In the genomic region with DNA sequence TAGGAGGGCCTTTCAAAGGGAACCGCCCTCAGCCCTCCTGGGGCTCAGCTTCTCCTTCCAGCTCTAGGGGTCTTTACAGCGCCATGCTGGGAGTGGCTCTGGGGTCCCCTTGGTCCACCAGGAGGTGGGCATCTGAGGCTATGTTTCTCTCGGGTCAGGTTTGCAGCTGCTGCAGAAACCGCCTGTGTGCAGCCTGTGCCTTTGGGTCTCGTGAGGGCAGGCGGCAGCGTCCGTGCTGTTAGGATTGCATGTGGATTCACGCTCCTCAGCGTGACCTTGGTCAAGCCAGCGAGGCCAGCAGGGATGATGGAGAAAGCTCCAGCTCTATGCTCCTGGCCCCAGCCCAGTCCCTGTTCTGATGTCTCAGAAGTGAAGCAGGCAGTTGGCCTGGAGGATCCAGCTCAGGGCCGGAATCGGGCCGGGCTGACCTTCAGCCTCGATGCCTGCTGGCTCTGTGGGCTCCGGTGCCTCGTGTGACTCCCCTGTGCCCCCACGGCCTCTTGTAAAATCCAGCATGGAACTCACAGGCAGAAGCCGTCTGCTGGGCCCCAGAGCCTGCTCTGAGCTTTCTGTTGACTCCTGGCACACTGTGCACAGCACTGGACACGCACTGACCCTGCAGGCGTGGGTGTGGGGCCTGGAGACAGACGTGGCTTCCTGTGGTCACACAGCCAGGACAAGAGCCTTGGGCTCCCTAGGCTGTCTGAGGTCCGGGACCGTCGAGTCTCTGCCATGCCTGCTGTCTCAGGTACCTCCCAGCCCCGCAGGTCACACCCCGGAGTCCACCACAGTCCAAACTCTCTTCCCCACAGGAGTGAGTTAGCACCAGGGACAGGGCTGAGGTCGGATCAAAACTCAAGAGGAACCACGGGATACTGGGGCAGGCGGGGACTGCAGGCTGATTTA, we compare ENCODE assay signal across 2 cellular contexts.
TF ChIP-seq lines count a peak whose summit lies in the region.

No MANE protein-coding gene starts in this region.

TF ChIP-seq in SK-N-SH, 30 proteins besides CTCF, POLR2A, EP300 and RAD21 (continued from another document):
- TF ChIP-seq, protein P1, sequence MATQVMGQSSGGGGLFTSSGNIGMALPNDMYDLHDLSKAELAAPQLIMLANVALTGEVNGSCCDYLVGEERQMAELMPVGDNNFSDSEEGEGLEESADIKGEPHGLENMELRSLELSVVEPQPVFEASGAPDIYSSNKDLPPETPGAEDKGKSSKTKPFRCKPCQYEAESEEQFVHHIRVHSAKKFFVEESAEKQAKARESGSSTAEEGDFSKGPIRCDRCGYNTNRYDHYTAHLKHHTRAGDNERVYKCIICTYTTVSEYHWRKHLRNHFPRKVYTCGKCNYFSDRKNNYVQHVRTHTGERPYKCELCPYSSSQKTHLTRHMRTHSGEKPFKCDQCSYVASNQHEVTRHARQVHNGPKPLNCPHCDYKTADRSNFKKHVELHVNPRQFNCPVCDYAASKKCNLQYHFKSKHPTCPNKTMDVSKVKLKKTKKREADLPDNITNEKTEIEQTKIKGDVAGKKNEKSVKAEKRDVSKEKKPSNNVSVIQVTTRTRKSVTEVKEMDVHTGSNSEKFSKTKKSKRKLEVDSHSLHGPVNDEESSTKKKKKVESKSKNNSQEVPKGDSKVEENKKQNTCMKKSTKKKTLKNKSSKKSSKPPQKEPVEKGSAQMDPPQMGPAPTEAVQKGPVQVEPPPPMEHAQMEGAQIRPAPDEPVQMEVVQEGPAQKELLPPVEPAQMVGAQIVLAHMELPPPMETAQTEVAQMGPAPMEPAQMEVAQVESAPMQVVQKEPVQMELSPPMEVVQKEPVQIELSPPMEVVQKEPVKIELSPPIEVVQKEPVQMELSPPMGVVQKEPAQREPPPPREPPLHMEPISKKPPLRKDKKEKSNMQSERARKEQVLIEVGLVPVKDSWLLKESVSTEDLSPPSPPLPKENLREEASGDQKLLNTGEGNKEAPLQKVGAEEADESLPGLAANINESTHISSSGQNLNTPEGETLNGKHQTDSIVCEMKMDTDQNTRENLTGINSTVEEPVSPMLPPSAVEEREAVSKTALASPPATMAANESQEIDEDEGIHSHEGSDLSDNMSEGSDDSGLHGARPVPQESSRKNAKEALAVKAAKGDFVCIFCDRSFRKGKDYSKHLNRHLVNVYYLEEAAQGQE (IDR thresholded peaks at IDR 0.05; ENCODE audit: low read depth, low read length), result no peak
- TF ChIP-seq RCOR1 (IDR thresholded peaks at IDR 0.05; ENCODE audit: low read length) (no peak), CHD2 (IDR thresholded peaks at IDR 0.05; ENCODE audit: low read length, partially characterized antibody) (no peak), TEAD4 (IDR thresholded peaks at IDR 0.05; ENCODE audit: borderline replicate concordance, insufficient read depth) (no peak), TCF12 (IDR thresholded peaks at IDR 0.05) (no peak), SIN3A (IDR thresholded peaks at IDR 0.05; ENCODE audit: borderline replicate concordance, low read depth, low read length) (no peak), GATA2 (CRISPR knock-in tag; IDR thresholded peaks at IDR 0.05) (no peak), NRF1 (IDR thresholded peaks at IDR 0.05; ENCODE audit: low read depth, low read length) (no peak), EZH2phosphoT487 (IDR thresholded peaks at IDR 0.05; ENCODE audit: borderline replicate concordance, low read depth) (no peak)
- TF ChIP-seq, protein P2, sequence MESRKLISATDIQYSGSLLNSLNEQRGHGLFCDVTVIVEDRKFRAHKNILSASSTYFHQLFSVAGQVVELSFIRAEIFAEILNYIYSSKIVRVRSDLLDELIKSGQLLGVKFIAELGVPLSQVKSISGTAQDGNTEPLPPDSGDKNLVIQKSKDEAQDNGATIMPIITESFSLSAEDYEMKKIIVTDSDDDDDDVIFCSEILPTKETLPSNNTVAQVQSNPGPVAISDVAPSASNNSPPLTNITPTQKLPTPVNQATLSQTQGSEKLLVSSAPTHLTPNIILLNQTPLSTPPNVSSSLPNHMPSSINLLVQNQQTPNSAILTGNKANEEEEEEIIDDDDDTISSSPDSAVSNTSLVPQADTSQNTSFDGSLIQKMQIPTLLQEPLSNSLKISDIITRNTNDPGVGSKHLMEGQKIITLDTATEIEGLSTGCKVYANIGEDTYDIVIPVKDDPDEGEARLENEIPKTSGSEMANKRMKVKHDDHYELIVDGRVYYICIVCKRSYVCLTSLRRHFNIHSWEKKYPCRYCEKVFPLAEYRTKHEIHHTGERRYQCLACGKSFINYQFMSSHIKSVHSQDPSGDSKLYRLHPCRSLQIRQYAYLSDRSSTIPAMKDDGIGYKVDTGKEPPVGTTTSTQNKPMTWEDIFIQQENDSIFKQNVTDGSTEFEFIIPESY (IDR thresholded peaks at IDR 0.05; ENCODE audit: borderline replicate concordance, low read depth), result no peak
TF ChIP-seq in SK-N-SH: peak in this region for 0.

TF ChIP-seq in SK-N-SH treated with all-trans-retinoic acid at 6 μM for 48 hours, 23 proteins besides CTCF, POLR2A, EP300 and RAD21:
- TF ChIP-seq, protein P3, sequence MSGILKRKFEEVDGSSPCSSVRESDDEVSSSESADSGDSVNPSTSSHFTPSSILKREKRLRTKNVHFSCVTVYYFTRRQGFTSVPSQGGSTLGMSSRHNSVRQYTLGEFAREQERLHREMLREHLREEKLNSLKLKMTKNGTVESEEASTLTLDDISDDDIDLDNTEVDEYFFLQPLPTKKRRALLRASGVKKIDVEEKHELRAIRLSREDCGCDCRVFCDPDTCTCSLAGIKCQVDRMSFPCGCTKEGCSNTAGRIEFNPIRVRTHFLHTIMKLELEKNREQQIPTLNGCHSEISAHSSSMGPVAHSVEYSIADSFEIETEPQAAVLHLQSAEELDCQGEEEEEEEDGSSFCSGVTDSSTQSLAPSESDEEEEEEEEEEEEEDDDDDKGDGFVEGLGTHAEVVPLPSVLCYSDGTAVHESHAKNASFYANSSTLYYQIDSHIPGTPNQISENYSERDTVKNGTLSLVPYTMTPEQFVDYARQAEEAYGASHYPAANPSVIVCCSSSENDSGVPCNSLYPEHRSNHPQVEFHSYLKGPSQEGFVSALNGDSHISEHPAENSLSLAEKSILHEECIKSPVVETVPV (CRISPR knock-in tag; IDR thresholded peaks at IDR 0.05), result no peak
- no peak for TF ChIP-seq ZC3H10 (CRISPR knock-in tag; IDR thresholded peaks at IDR 0.05)
- no peak for TF ChIP-seq ZNF70 (CRISPR knock-in tag; IDR thresholded peaks at IDR 0.05)
- no peak for TF ChIP-seq TOX (CRISPR knock-in tag; IDR thresholded peaks at IDR 0.05; ENCODE audit: borderline replicate concordance)
- no peak for TF ChIP-seq OSR1 (CRISPR knock-in tag; IDR thresholded peaks at IDR 0.05)
- no peak for TF ChIP-seq ZNF8 (CRISPR knock-in tag; IDR thresholded peaks at IDR 0.05)
- no peak for TF ChIP-seq ESRRG (CRISPR knock-in tag; IDR thresholded peaks at IDR 0.05)
- no peak for TF ChIP-seq PPARA (CRISPR knock-in tag; IDR thresholded peaks at IDR 0.05; ENCODE audit: borderline replicate concordance)
- TF ChIP-seq ZFP3 (CRISPR knock-in tag; IDR thresholded peaks at IDR 0.05), result no peak
- TF ChIP-seq ZNF565 (CRISPR knock-in tag; conservative IDR thresholded peaks at IDR 0.05; ENCODE audit: low read depth), result no peak
- TF ChIP-seq, protein P4, sequence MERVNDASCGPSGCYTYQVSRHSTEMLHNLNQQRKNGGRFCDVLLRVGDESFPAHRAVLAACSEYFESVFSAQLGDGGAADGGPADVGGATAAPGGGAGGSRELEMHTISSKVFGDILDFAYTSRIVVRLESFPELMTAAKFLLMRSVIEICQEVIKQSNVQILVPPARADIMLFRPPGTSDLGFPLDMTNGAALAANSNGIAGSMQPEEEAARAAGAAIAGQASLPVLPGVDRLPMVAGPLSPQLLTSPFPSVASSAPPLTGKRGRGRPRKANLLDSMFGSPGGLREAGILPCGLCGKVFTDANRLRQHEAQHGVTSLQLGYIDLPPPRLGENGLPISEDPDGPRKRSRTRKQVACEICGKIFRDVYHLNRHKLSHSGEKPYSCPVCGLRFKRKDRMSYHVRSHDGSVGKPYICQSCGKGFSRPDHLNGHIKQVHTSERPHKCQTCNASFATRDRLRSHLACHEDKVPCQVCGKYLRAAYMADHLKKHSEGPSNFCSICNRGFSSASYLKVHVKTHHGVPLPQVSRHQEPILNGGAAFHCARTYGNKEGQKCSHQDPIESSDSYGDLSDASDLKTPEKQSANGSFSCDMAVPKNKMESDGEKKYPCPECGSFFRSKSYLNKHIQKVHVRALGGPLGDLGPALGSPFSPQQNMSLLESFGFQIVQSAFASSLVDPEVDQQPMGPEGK (CRISPR knock-in tag; IDR thresholded peaks at IDR 0.05; ENCODE audit: borderline replicate concordance), result no peak
- TF ChIP-seq, protein P5, sequence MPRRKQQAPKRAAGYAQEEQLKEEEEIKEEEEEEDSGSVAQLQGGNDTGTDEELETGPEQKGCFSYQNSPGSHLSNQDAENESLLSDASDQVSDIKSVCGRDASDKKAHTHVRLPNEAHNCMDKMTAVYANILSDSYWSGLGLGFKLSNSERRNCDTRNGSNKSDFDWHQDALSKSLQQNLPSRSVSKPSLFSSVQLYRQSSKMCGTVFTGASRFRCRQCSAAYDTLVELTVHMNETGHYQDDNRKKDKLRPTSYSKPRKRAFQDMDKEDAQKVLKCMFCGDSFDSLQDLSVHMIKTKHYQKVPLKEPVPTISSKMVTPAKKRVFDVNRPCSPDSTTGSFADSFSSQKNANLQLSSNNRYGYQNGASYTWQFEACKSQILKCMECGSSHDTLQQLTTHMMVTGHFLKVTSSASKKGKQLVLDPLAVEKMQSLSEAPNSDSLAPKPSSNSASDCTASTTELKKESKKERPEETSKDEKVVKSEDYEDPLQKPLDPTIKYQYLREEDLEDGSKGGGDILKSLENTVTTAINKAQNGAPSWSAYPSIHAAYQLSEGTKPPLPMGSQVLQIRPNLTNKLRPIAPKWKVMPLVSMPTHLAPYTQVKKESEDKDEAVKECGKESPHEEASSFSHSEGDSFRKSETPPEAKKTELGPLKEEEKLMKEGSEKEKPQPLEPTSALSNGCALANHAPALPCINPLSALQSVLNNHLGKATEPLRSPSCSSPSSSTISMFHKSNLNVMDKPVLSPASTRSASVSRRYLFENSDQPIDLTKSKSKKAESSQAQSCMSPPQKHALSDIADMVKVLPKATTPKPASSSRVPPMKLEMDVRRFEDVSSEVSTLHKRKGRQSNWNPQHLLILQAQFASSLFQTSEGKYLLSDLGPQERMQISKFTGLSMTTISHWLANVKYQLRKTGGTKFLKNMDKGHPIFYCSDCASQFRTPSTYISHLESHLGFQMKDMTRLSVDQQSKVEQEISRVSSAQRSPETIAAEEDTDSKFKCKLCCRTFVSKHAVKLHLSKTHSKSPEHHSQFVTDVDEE (CRISPR knock-in tag; IDR thresholded peaks at IDR 0.05), result no peak
- TF ChIP-seq, protein P6, sequence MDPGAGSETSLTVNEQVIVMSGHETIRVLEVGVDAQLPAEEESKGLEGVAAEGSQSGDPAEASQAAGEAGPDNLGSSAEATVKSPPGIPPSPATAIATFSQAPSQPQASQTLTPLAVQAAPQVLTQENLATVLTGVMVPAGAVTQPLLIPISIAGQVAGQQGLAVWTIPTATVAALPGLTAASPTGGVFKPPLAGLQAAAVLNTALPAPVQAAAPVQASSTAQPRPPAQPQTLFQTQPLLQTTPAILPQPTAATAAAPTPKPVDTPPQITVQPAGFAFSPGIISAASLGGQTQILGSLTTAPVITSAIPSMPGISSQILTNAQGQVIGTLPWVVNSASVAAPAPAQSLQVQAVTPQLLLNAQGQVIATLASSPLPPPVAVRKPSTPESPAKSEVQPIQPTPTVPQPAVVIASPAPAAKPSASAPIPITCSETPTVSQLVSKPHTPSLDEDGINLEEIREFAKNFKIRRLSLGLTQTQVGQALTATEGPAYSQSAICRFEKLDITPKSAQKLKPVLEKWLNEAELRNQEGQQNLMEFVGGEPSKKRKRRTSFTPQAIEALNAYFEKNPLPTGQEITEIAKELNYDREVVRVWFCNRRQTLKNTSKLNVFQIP (CRISPR knock-in tag; IDR thresholded peaks at IDR 0.05; ENCODE audit: borderline replicate concordance, low read depth), result no peak
- no peak for TF ChIP-seq BACH2 (CRISPR knock-in tag; IDR thresholded peaks at IDR 0.05; ENCODE audit: borderline replicate concordance)
- TF ChIP-seq SNAI2 (CRISPR knock-in tag; IDR thresholded peaks at IDR 0.05), result no peak
- TF ChIP-seq, protein P7, sequence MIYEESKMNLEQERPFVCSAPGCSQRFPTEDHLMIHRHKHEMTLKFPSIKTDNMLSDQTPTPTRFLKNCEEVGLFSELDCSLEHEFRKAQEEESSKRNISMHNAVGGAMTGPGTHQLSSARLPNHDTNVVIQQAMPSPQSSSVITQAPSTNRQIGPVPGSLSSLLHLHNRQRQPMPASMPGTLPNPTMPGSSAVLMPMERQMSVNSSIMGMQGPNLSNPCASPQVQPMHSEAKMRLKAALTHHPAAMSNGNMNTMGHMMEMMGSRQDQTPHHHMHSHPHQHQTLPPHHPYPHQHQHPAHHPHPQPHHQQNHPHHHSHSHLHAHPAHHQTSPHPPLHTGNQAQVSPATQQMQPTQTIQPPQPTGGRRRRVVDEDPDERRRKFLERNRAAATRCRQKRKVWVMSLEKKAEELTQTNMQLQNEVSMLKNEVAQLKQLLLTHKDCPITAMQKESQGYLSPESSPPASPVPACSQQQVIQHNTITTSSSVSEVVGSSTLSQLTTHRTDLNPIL (CRISPR knock-in tag; IDR thresholded peaks at IDR 0.05; ENCODE audit: low read depth), result no peak
- TF ChIP-seq GLIS3 (CRISPR knock-in tag; IDR thresholded peaks at IDR 0.05), result no peak
- TF ChIP-seq ZFP30 (CRISPR knock-in tag; IDR thresholded peaks at IDR 0.05), result no peak
- no peak for TF ChIP-seq RARB (CRISPR knock-in tag; IDR thresholded peaks at IDR 0.05)
